In genomic region chr9:19408693-19409405, GRCh38 we compare ENCODE assay signal across 8 cellular contexts. TPM values are rescaled to one million over a fixed set of nuclear protein-coding genes. Genes with fewer than 3 reads are reported as not detected.
DNase-seq lines count a peak whose midpoint lies in the region; TF ChIP-seq lines count a peak whose summit lies in the region.

ACER2 (plus strand) TSS chr9:19409009; CDS start chr9:19409085, 76 bp downstream.

- WGBS in stomach, 5 donors = 0 to 1% (median 0%) methylated on average over 22 to 61 of the region's 61 CpGs

- in situ Hi-C loops in G401 (cut with HindIII; ENCODE audit: low sequenced_read_pairs) = no loop called here

- CTCF ChIA-PET in RWPE1 (lab: Yijun Ruan, JAX) = interaction anchor here (0.7 kb wide), 1 partner anchor 85 kb away, joined by 3 read pairs; no protein-coding TSS in a partner anchor

- no peaks in the 10 kb centered on the region for H3K36me3 ChIP-seq in stomach

- peak in 2 of 4 donors; percentile 80 to 82 for TF ChIP-seq POLR2A in stomach (IDR thresholded peaks at IDR 0.05)

- peak within 1 kb of the TSS; percentile 87 for H3K27ac Mint-ChIP-seq in neural crest cell (ENCODE audit: unreplicated experiment)

- peaks cover 5% of the 10 kb centered on the region for H3K27me3 Mint-ChIP-seq in neural crest cell (ENCODE audit: low read depth)

- TF ChIP-seq EP300 in stomach (IDR thresholded peaks at IDR 0.05) = no peak

- H3K9me3 ChIP-seq in stomach = no peaks in the 10 kb centered on the region

- H3K9me3 Mint-ChIP-seq in neural crest cell = no peaks in the 10 kb centered on the region

- intact Hi-C loops in stomach (cut with DNase I; ENCODE audit: low total_unique reads) = no loop called here

- H3K27me3 ChIP-seq in stomach = no peaks in the 10 kb centered on the region

- H3K4me1 ChIP-seq in stomach = peaks cover 0 to 42% (median 23%) of the 10 kb centered on the region in 4 donors

- TF ChIP-seq CTCF in LNCAP (IDR thresholded peaks at IDR 0.05) (peak; percentile 26; the same call in 1 of the 2 replicates), RWPE1 (conservative IDR thresholded peaks at IDR 0.05; ENCODE audit: low read depth) (no peak), foreskin fibroblast (IDR thresholded peaks at IDR 0.05; ENCODE audit: low read depth, low read length) (peak; percentile 10), neural crest cell (conservative IDR thresholded peaks at IDR 0.05) (no peak), stomach (IDR thresholded peaks at IDR 0.05) (no peak)

- DNase-seq in G401 (ENCODE audit: low spot score) (peak; percentile 87), H4 (ENCODE audit: low spot score) (peak; percentile 78), RWPE1 (ENCODE audit: low spot score) (peak; percentile 93), activated gamma-delta T cell (lab: John Stamatoyannopoulos, UW) (peak; percentile 88), foreskin fibroblast (peak; percentile 86 to 96), neural crest cell (ENCODE audit: low read depth, low spot score) (peak; percentile 97), stomach (peak; percentile 98)

- H3K36me3 Mint-ChIP-seq in neural crest cell (ENCODE audit: low read depth) = no peaks in the 10 kb centered on the region

- H3K4me1 Mint-ChIP-seq in neural crest cell = peaks cover 17% of the 10 kb centered on the region

- POLR2A ChIA-PET in RWPE1 (lab: Yijun Ruan, JAX; ENCODE audit: low non-redundant PET) = interaction anchor here (0.6 to 0.7 kb wide), 2 partner anchors 11 to 38 kb away, joined by 3 read pairs; no protein-coding TSS in a partner anchor

- peak within 1 kb of the TSS; percentile 78 for H3K27ac ChIP-seq in RWPE1
- H3K27ac ChIP-seq in stomach = peak within 1 kb of the TSS; percentile 86 to 95 (median 91)

- H3K4me3 ChIP-seq in foreskin fibroblast (ENCODE audit: low read depth in 1 of 2, low read length in 2 of 2) (peak within 1 kb of the TSS; percentile 81 to 84), stomach (peak within 1 kb of the TSS; percentile 77 to 89 (median 82))

- H3K4me3 Mint-ChIP-seq in neural crest cell = peak within 1 kb of the TSS; percentile 95

RNA-seq across cellular contexts. Expression of gene ACER2, which starts in this region (rescaled TPM):
- total RNA-seq in G401 (2014; rRNA removed; shearing (Covaris generic)) = 2.3 and 5.2 TPM in 2 replicates
- 0.31 and 1.1 TPM in 2 replicates for total RNA-seq in H4 (2014; rRNA removed; shearing (Covaris generic))
- total RNA-seq in neural crest cell (5.3 and 5.6 TPM in 2 replicates), stomach (10 to 100 TPM in 4 of 5 donors, not detected in 1; 20.5 to 54.3 (median 37.8) TPM)
- 1 to 10 TPM in 2 of 3 donors, under 1 TPM in 1; 0.23 to 7.8 (median 4.5) TPM for polyA plus RNA-seq in stomach

Comparison
In these comparisons a context has a peak if more than half of its experiments do, and no peak if none do; other contexts are left out.
1. Peak in every context shown above with its lines: DNase-seq, H3K4me3 ChIP-seq and H3K27ac ChIP-seq.
2. CTCF ChIP-seq: peak in LNCAP (single experiment) and foreskin fibroblast (single experiment); none in RWPE1 (single experiment), neural crest cell (single experiment) and stomach (0 of 7).